Comparison of ENCODE assay signal across 11 cellular contexts in genomic region chr12:107244584-107244983, GRCh38.
"Had no signal": no experiment of that assay in that cellular context is flagged by ENCODE, and none has a peak within 500 bp of the region (broad histone marks: within the 10 kb centered on the region; RNA-seq: fewer than 3 reads in every experiment).

No MANE protein-coding gene starts in this region.

- H3K27ac ChIP-seq: HL-60 had no signal

- FAIRE-seq: H1, H54, HTR-8/SVneo, K562 had no signal

- H3K4me3 ChIP-seq: GM23338, K562 had no signal

- DNase-seq: H9, HCEC 1CT, HFFc6, IMR-90, KG1 had no signal
